11 cellular contexts compared by ENCODE assay signal in genomic region chr2:113966832-113967231, GRCh38.
A peak's percentile ranks its signal among the peaks of the same experiment; 100 is the strongest.
DNase-seq lines count a peak whose midpoint lies in the region; ATAC-seq and TF ChIP-seq lines count a peak whose summit lies in the region.
"Had no signal": no experiment of that assay in that cellular context is flagged by ENCODE, and none has a peak within 500 bp of the region (broad histone marks: within the 10 kb centered on the region; RNA-seq: fewer than 3 reads in every experiment).

No MANE protein-coding gene starts in this region.

- H3K36me3 ChIP-seq in adrenal gland (replicated peaks in 1 of 2), result no peaks in the 10 kb centered on the region
- no peaks in the 10 kb centered on the region for H3K36me3 ChIP-seq in right lobe of liver
- H3K36me3 ChIP-seq in MG63, result peaks cover 28% of the 10 kb centered on the region

- WGBS in adrenal gland, 4 donors, result 3 to 16% (median 9%) methylated on average over 5 of the region's 5 CpGs
- 26% methylated on average over 5 of the region's 5 CpGs for WGBS in right lobe of liver (ENCODE audit: insufficient coverage, low coverage, low lambda C conversion rate, missing lambda C conversion rate)

- H3K4me1 Mint-ChIP-seq in HFFc6 (ENCODE audit: low read depth), result peaks cover 63% of the 10 kb centered on the region

- peaks cover 24% of the 10 kb centered on the region for H3K36me3 Mint-ChIP-seq in HFFc6 (ENCODE audit: low read depth)

- H3K27ac ChIP-seq in adrenal gland (peak overlapping the region in 3 of 5 donors; percentile 2 to 62 (median 38)), right lobe of liver (no peak overlapping the region)
- H3K27ac ChIP-seq: SJCRH30 had no signal

- no peaks in the 10 kb centered on the region for H3K9me3 Mint-ChIP-seq in HFFc6
- H3K9me3 Mint-ChIP-seq: activated T-cell treated with anti-CD3 and anti-CD28 coated beads, Interleukin-2, amount 50 U/mL, for 4 hours had no signal

- TF ChIP-seq POLR2A in adrenal gland (IDR thresholded peaks at IDR 0.05) (no peak), right lobe of liver (IDR thresholded peaks at IDR 0.05) (no peak)

- no peak overlapping the region for H3K4me3 Mint-ChIP-seq in HFFc6
- H3K4me3 Mint-ChIP-seq: activated T-cell treated with anti-CD3 and anti-CD28 coated beads, Interleukin-2, amount 50 U/mL, for 4 hours had no signal

- ATAC-seq in right lobe of liver (peak; percentile 59 to 88 (median 76)), GM19324 (IDR thresholded peaks at IDR 0.05; ENCODE audit: low FRiP score, unreplicated experiment) (no peak)
- ATAC-seq: activated T-cell treated with anti-CD3 and anti-CD28 coated beads, Interleukin-2, amount 50 U/mL, for 4 hours had no signal

- H3K9me3 ChIP-seq in adrenal gland (replicated peaks in 1 of 3) (no peaks in the 10 kb centered on the region), right lobe of liver (no peaks in the 10 kb centered on the region), MG63 (no peaks in the 10 kb centered on the region)
- H3K9me3 ChIP-seq: SJCRH30 had no signal

- peaks cover 19 to 24% of the 10 kb centered on the region in 2 donors for H3K4me1 ChIP-seq in adrenal gland (replicated peaks in 1 of 2)
- H3K4me1 ChIP-seq in right lobe of liver, result peaks cover 0 to 12% (median 3%) of the 10 kb centered on the region in 4 donors

- peaks cover 4% of the 10 kb centered on the region; the same call in 1 of the 2 replicates for H3K27me3 Mint-ChIP-seq in HFFc6 (ENCODE audit: insufficient read depth)

- intact Hi-C loops in adrenal gland (cut with DNase I), result no loop called here
- intact Hi-C loops in right lobe of liver (cut with DNase I), result no loop called here

- no peak for TF ChIP-seq CTCF in HFFc6 (IDR thresholded peaks at IDR 0.05)
- TF ChIP-seq CTCF in adrenal gland (IDR thresholded peaks at IDR 0.05), result no peak
- TF ChIP-seq CTCF in right lobe of liver (IDR thresholded peaks at IDR 0.05), result no peak

- H3K27me3 ChIP-seq in adrenal gland (no peaks in the 10 kb centered on the region), right lobe of liver (no peaks in the 10 kb centered on the region), MG63 (no peaks in the 10 kb centered on the region)
- H3K27me3 ChIP-seq: SJCRH30 had no signal

- peak overlapping the region; percentile 74 for H3K27ac Mint-ChIP-seq in HFFc6

- H3K4me3 ChIP-seq in adrenal gland (no peak overlapping the region), right lobe of liver (no peak overlapping the region), MG63 (no peak overlapping the region)
- H3K4me3 ChIP-seq: SJCRH30 had no signal

- DNase-seq in ELR (ENCODE audit: low read depth), result peak; percentile 34
- peak; percentile 43 for DNase-seq in HFFc6
- DNase-seq in adrenal gland, result peak in 1 of 7 donors; percentile 44
- no peak for DNase-seq in right lobe of liver
- no peak for DNase-seq in NAMALWA (ENCODE audit: low spot score)
- no peak for DNase-seq in MG63
- DNase-seq in activated gamma-delta T cell (lab: John Stamatoyannopoulos, UW), result no peak
- DNase-seq: activated T-cell treated with anti-CD3 and anti-CD28 coated beads, Interleukin-2, amount 50 U/mL, for 4 hours; DND-41; SJCRH30 had no signal

Comparison
In these comparisons a context has a peak if more than half of its experiments do, and no peak if none do; other contexts are left out.
1. DNase-seq: peak in ELR (single experiment) and HFFc6 (single experiment); none in right lobe of liver (0 of 3), NAMALWA (single experiment), MG63 (single experiment) and activated gamma-delta T cell (single experiment).
2. H3K27ac ChIP-seq: peak in adrenal gland (3 of 5); none in right lobe of liver (0 of 3).